Comparison of ENCODE assay signal across 9 cellular contexts in the genomic region with DNA sequence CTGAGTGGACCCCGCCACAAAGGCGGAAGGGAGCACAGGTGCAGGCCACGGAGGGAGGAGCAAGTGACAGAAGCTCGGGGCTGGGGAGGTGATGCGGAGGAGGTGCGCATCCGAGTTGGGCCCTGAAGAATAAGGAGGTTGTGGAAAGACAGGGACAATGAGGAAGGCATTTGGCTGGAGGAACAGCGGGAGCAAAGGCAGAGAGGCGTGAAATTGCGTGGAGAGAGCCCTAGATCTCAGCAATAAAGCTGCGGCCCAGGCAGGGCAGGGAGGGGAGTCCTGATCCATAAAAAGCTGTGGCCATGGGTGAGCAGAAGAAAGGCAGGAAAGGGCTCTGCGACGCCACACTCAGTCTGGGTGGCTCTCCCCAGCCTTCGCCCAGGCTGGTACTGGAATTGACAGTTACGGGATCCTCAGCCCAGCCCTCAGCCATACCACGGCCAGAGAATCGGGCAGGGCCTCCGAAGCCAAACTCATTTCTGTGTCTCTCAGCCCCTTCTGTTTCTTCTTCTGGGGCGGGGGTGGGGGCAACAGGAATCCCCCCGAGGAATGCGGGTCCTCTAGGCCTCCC. TPM values are rescaled to one million over a fixed set of nuclear protein-coding genes. Genes with fewer than 3 reads are reported as not detected.
A peak's percentile ranks its signal among the peaks of the same experiment; 100 is the strongest.
DNase-seq lines count a peak whose midpoint lies in the region; ATAC-seq and TF ChIP-seq lines count a peak whose summit lies in the region.
"Had no signal": no experiment of that assay in that cellular context is flagged by ENCODE, and none has a peak within 500 bp of the region (broad histone marks: within the 10 kb centered on the region; RNA-seq: fewer than 3 reads in every experiment).

No MANE protein-coding gene starts in this region.

- CTCF ChIA-PET in activated B cell treated with CpG ODN at 0.5 μM for 24 hours (lab: Charles Lee): no interaction called here

- no peak overlapping the region for H3K27ac Mint-ChIP-seq in activated CD4-positive, alpha-beta T cell treated with anti-CD3 and anti-CD28 coated beads, Interleukin-2, amount 10 ng/mL, durations not matched to agents 24 days and 14 days
- no peak overlapping the region for H3K27ac Mint-ChIP-seq in activated B cell treated with CpG ODN at 0.5 μM for 24 hours
- no peak overlapping the region for H3K27ac Mint-ChIP-seq in stimulated activated memory B cell treated with anti-CD40 and anti-IgM and Interleukin-4, amounts not matched to agents 10 μg/mL and 1 μg/mL and 100 μg/mL, for 72 hours

- no peaks in the 10 kb centered on the region for H3K9me3 Mint-ChIP-seq in activated CD4-positive, alpha-beta T cell treated with anti-CD3 and anti-CD28 coated beads, Interleukin-2, amount 10 ng/mL, durations not matched to agents 24 days and 14 days
- H3K9me3 Mint-ChIP-seq in activated B cell treated with CpG ODN at 0.5 μM for 24 hours: no peaks in the 10 kb centered on the region
- no peaks in the 10 kb centered on the region for H3K9me3 Mint-ChIP-seq in stimulated activated memory B cell treated with anti-CD40 and anti-IgM and Interleukin-4, amounts not matched to agents 10 μg/mL and 1 μg/mL and 100 μg/mL, for 72 hours

- DNase-seq in activated CD4-positive, alpha-beta T cell treated with anti-CD3 and anti-CD28 coated beads, Interleukin-2, amount 10 ng/mL, durations not matched to agents 24 days and 14 days: no peak
- DNase-seq in activated CD4-positive, alpha-beta T cell treated with anti-CD3 and anti-CD28 coated beads, Interleukin-2, amount 50 U/mL, for 48 hours: no peak
- DNase-seq in activated B cell treated with CpG ODN at 0.5 μM for 24 hours (no peak), islet precursor cell (peak; percentile 50), NCI-H1694 (lab: John Stamatoyannopoulos, UW) (no peak), SW480 (ENCODE audit: low spot score) (no peak)
- DNase-seq: hippocampal formation had no signal

- H3K36me3 Mint-ChIP-seq in activated CD4-positive, alpha-beta T cell treated with anti-CD3 and anti-CD28 coated beads, Interleukin-2, amount 10 ng/mL, durations not matched to agents 24 days and 14 days (ENCODE audit: low read depth): peaks cover 2% of the 10 kb centered on the region
- no peaks in the 10 kb centered on the region for H3K36me3 Mint-ChIP-seq in activated B cell treated with CpG ODN at 0.5 μM for 24 hours (ENCODE audit: low read depth)
- no peaks in the 10 kb centered on the region for H3K36me3 Mint-ChIP-seq in stimulated activated memory B cell treated with anti-CD40 and anti-IgM and Interleukin-4, amounts not matched to agents 10 μg/mL and 1 μg/mL and 100 μg/mL, for 72 hours

- no peak for ATAC-seq in activated B cell treated with CpG ODN at 0.5 μM for 24 hours (ENCODE audit: low read depth)
- no peak for ATAC-seq in stimulated activated memory B cell treated with anti-CD40 and anti-IgM and Interleukin-4, amounts not matched to agents 10 μg/mL and 1 μg/mL and 100 μg/mL, for 72 hours
- ATAC-seq in GM19351 (IDR thresholded peaks at IDR 0.05; ENCODE audit: unreplicated experiment): no peak

- intact Hi-C loops in activated CD4-positive, alpha-beta T cell treated with anti-CD3 and anti-CD28 coated beads, Interleukin-2, amount 10 ng/mL, durations not matched to agents 24 days and 14 days (cut with micrococcal nuclease): no loop called here
- intact Hi-C loops in activated B cell treated with CpG ODN at 0.5 μM for 24 hours (cut with micrococcal nuclease): no loop called here

- peaks cover 7% of the 10 kb centered on the region for H3K4me1 Mint-ChIP-seq in activated CD4-positive, alpha-beta T cell treated with anti-CD3 and anti-CD28 coated beads, Interleukin-2, amount 10 ng/mL, durations not matched to agents 24 days and 14 days
- H3K4me1 Mint-ChIP-seq in activated B cell treated with CpG ODN at 0.5 μM for 24 hours: peaks cover 12% of the 10 kb centered on the region
- peaks cover 24% of the 10 kb centered on the region for H3K4me1 Mint-ChIP-seq in stimulated activated memory B cell treated with anti-CD40 and anti-IgM and Interleukin-4, amounts not matched to agents 10 μg/mL and 1 μg/mL and 100 μg/mL, for 72 hours

- POLR2A ChIA-PET in activated B cell treated with CpG ODN at 0.5 μM for 24 hours (lab: Charles Lee): no interaction called here

- peaks cover 51% of the 10 kb centered on the region for H3K27me3 Mint-ChIP-seq in activated CD4-positive, alpha-beta T cell treated with anti-CD3 and anti-CD28 coated beads, Interleukin-2, amount 10 ng/mL, durations not matched to agents 24 days and 14 days
- H3K27me3 Mint-ChIP-seq in activated B cell treated with CpG ODN at 0.5 μM for 24 hours: peaks cover 49% of the 10 kb centered on the region
- peaks cover 78% of the 10 kb centered on the region for H3K27me3 Mint-ChIP-seq in stimulated activated memory B cell treated with anti-CD40 and anti-IgM and Interleukin-4, amounts not matched to agents 10 μg/mL and 1 μg/mL and 100 μg/mL, for 72 hours

- TF ChIP-seq CTCF in activated B cell treated with CpG ODN at 0.5 μM for 24 hours (IDR thresholded peaks at IDR 0.05): no peak

- peak overlapping the region; percentile 56 for H3K4me3 Mint-ChIP-seq in activated CD4-positive, alpha-beta T cell treated with anti-CD3 and anti-CD28 coated beads, Interleukin-2, amount 10 ng/mL, durations not matched to agents 24 days and 14 days
- peak overlapping the region; percentile 79 for H3K4me3 Mint-ChIP-seq in activated B cell treated with CpG ODN at 0.5 μM for 24 hours
- peak overlapping the region; percentile 62 for H3K4me3 Mint-ChIP-seq in stimulated activated memory B cell treated with anti-CD40 and anti-IgM and Interleukin-4, amounts not matched to agents 10 μg/mL and 1 μg/mL and 100 μg/mL, for 72 hours

RNA-seq across cellular contexts. Expression of gene FIGNL2, which starts 2.2 kb away (rescaled TPM):
- 0.30 and 0.33 TPM in 2 replicates for total RNA-seq in activated CD4-positive, alpha-beta T cell treated with anti-CD3 and anti-CD28 coated beads, Interleukin-2, amount 10 ng/mL, durations not matched to agents 24 days and 14 days
- total RNA-seq in activated B cell treated with CpG ODN at 0.5 μM for 24 hours: 0.39 and 0.69 TPM in 2 replicates

RNA-seq across cellular contexts. Expression of gene ANKRD33, which starts 41.6 kb away (rescaled TPM):
- total RNA-seq in activated CD4-positive, alpha-beta T cell treated with anti-CD3 and anti-CD28 coated beads, Interleukin-2, amount 10 ng/mL, durations not matched to agents 24 days and 14 days: not detected in 2 replicates
- total RNA-seq in activated B cell treated with CpG ODN at 0.5 μM for 24 hours: not detected in 2 replicates
